7 cellular contexts compared by ENCODE assay signal in genomic region chr4:145132521-145133098, GRCh38. TPM values are rescaled to one million over a fixed set of nuclear protein-coding genes. Genes with fewer than 3 reads are reported as not detected.
DNase-seq lines count a peak whose midpoint lies in the region; ATAC-seq and TF ChIP-seq lines count a peak whose summit lies in the region.

No MANE protein-coding gene starts in this region.

- no peaks in the 10 kb centered on the region for H3K9me3 ChIP-seq in ascending aorta

- peaks cover 0 to 8% of the 10 kb centered on the region in 2 donors for H3K4me1 ChIP-seq in ascending aorta

- H3K36me3 ChIP-seq in brain microvascular endothelial cell (replicated peaks), result peaks cover 15% of the 10 kb centered on the region
- H3K36me3 ChIP-seq in ascending aorta, result peaks cover 2 to 16% of the 10 kb centered on the region in 2 donors

- ATAC-seq in GM18517 (IDR thresholded peaks at IDR 0.05; ENCODE audit: unreplicated experiment) (peak; percentile 81), GM21528 (IDR thresholded peaks at IDR 0.05; ENCODE audit: low FRiP score, unreplicated experiment) (peak; percentile 82)

- intact Hi-C loops in ascending aorta (cut with DNase I), result no loop called here

- in situ Hi-C loops in brain microvascular endothelial cell (cut with HindIII; ENCODE audit: low pct_ligation_motif_present, low sequenced_read_pairs), result no loop called here

- peak; percentile 28 for DNase-seq in HT1080 (ENCODE audit: low read depth)
- DNase-seq in brain microvascular endothelial cell, result peak; percentile 11
- DNase-seq in ascending aorta (ENCODE audit: low spot score in 2 of 2), result no peak
- DNase-seq in NCI-H1092 (lab: John Stamatoyannopoulos, UW), result no peak
- no peak for DNase-seq in mucosa of gallbladder (ENCODE audit: low spot score)

- H3K4me3 ChIP-seq in brain microvascular endothelial cell (ENCODE audit: low read depth, low read length) (no peak overlapping the region), ascending aorta (no peak overlapping the region)

- H3K27me3 ChIP-seq in brain microvascular endothelial cell (replicated peaks), result no peaks in the 10 kb centered on the region
- no peaks in the 10 kb centered on the region for H3K27me3 ChIP-seq in ascending aorta

- TF ChIP-seq CTCF in brain microvascular endothelial cell (IDR thresholded peaks at IDR 0.05; ENCODE audit: low read depth, low read length, missing control alignments) (no peak), ascending aorta (IDR thresholded peaks at IDR 0.05) (no peak)

- H3K27ac ChIP-seq in brain microvascular endothelial cell (no peak overlapping the region), ascending aorta (peak overlapping the region in 1 of 2 donors; percentile 40)

RNA-seq across cellular contexts. Expression of gene ABCE1, which starts 34.5 kb away (rescaled TPM):
- total RNA-seq in HT1080 (2014; rRNA removed; shearing (Covaris generic)), result 182 and 187 TPM in 2 replicates
- 138 and 166 TPM in 2 replicates for polyA plus RNA-seq in HT1080 (2015; cell fraction: cytosol; rRNA removed)
- 231 and 276 TPM in 2 replicates for polyA plus RNA-seq in HT1080 (2015; cell fraction: nucleus; rRNA removed)
- 43.7 TPM for total RNA-seq in ascending aorta
- total RNA-seq in mucosa of gallbladder, result 33.6 TPM

RNA-seq across cellular contexts. Expression of gene ANAPC10, which starts 34.6 kb away (rescaled TPM):
- 28.9 and 31.7 TPM in 2 replicates for total RNA-seq in HT1080 (2014; rRNA removed; shearing (Covaris generic))
- 32.4 and 34.0 TPM in 2 replicates for polyA plus RNA-seq in HT1080 (2015; cell fraction: cytosol; rRNA removed)
- 19.0 and 23.1 TPM in 2 replicates for polyA plus RNA-seq in HT1080 (2015; cell fraction: nucleus; rRNA removed)
- total RNA-seq in ascending aorta (2.6 TPM), mucosa of gallbladder (13.6 TPM)

RNA-seq across cellular contexts. Expression of gene OTUD4, which starts 47.8 kb away (rescaled TPM):
- 12.8 and 15.8 TPM in 2 replicates for total RNA-seq in HT1080 (2014; rRNA removed; shearing (Covaris generic))
- polyA plus RNA-seq in HT1080 (2015; cell fraction: cytosol; rRNA removed), result 23.7 and 32.0 TPM in 2 replicates
- 53.2 and 54.9 TPM in 2 replicates for polyA plus RNA-seq in HT1080 (2015; cell fraction: nucleus; rRNA removed)
- total RNA-seq in ascending aorta (81.4 TPM), mucosa of gallbladder (28.5 TPM)

Comparison
In these comparisons a context has a peak if more than half of its experiments do, and no peak if none do; other contexts are left out.
1. DNase-seq: peak in HT1080 (single experiment) and brain microvascular endothelial cell (single experiment); none in ascending aorta (0 of 2), NCI-H1092 (single experiment) and mucosa of gallbladder (single experiment).